1 cellular context compared by ENCODE assay signal in the genomic region with DNA sequence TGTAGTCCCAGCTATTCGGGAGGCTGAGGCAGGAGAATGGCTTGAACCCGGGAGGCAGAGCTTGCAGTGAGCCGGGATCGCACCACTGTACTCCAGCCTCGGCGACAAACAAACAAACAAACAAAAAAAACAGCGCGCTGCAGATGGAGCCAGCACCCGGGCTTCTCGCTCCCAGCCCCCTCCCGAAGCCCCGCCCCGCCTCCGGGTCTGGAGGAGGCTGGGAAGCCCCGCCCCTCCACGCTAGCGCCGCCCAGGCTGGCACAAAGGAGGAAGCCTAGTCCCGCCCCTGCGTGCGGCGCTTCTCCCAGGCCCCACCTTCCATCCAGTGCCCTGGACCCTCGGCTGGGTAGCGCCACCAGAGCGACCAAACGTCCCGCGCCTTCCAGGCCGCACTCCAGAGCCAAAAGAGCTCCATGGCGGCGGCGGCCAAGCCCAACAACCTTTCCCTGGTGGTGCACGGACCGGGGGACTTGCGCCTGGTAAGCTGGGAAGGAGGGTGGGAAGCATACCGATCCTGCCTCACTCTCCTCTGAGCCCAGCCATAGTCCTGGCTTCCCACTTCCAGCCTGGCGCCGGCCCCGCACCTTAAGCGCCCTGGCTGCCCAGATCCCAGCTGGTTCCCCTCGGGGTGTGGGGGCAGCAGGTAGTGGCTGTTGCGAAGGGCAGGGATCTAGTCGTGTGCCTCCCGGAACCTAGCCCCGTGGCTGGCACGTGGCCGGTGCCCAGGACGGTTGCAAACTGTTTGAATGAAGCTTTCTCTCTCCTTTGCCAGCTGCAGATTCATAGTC.
TF ChIP-seq lines count a peak whose summit lies in the region.

A gene (plus strand): TSS at position 325 of the 788 bp plus-strand sequence. CDS start 89 bp downstream, at position 414.

TF ChIP-seq in HEK293, 187 proteins besides CTCF, POLR2A, EP300 and RAD21 (continued from another document and continues in another):
- TF ChIP-seq, protein P1, sequence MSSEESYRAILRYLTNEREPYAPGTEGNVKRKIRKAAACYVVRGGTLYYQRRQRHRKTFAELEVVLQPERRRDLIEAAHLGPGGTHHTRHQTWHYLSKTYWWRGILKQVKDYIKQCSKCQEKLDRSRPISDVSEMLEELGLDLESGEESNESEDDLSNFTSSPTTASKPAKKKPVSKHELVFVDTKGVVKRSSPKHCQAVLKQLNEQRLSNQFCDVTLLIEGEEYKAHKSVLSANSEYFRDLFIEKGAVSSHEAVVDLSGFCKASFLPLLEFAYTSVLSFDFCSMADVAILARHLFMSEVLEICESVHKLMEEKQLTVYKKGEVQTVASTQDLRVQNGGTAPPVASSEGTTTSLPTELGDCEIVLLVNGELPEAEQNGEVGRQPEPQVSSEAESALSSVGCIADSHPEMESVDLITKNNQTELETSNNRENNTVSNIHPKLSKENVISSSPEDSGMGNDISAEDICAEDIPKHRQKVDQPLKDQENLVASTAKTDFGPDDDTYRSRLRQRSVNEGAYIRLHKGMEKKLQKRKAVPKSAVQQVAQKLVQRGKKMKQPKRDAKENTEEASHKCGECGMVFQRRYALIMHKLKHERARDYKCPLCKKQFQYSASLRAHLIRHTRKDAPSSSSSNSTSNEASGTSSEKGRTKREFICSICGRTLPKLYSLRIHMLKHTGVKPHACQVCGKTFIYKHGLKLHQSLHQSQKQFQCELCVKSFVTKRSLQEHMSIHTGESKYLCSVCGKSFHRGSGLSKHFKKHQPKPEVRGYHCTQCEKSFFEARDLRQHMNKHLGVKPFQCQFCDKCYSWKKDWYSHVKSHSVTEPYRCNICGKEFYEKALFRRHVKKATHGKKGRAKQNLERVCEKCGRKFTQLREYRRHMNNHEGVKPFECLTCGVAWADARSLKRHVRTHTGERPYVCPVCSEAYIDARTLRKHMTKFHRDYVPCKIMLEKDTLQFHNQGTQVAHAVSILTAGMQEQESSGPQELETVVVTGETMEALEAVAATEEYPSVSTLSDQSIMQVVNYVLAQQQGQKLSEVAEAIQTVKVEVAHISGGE (tag by site-specific recombination; conservative IDR thresholded peaks at IDR 0.05; ENCODE audit: low read depth), result no peak
- no peak for TF ChIP-seq ZSCAN23 (tag by site-specific recombination; IDR thresholded peaks at IDR 0.05)
- TF ChIP-seq, protein P2, sequence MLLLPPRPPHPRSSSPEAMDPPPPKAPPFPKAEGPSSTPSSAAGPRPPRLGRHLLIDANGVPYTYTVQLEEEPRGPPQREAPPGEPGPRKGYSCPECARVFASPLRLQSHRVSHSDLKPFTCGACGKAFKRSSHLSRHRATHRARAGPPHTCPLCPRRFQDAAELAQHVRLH (tag by site-specific recombination; IDR thresholded peaks at IDR 0.05), result 0 out of 2 replicates have a peak, but pooled peaks have one; percentile 4
- no peak for TF ChIP-seq ZNF549 (tag by site-specific recombination; IDR thresholded peaks at IDR 0.05)
- peak; percentile 13; the same call in 1 of the 2 replicates for TF ChIP-seq GLIS2 (tag by site-specific recombination; IDR thresholded peaks at IDR 0.05)
- TF ChIP-seq ZBTB20 (tag by site-specific recombination; IDR thresholded peaks at IDR 0.05), result peak; percentile 50
- TF ChIP-seq ZNF10 (tag by site-specific recombination; IDR thresholded peaks at IDR 0.05), result no peak
- no peak for TF ChIP-seq GFI1B (tag by site-specific recombination; IDR thresholded peaks at IDR 0.05)
- TF ChIP-seq ZNF555 (tag by site-specific recombination; conservative IDR thresholded peaks at IDR 0.05), result no peak
- 0 out of 2 replicates have a peak, but pooled peaks have one; percentile 9 for TF ChIP-seq ZNF366 (tag by site-specific recombination; conservative IDR thresholded peaks at IDR 0.05)
- TF ChIP-seq, protein P3, sequence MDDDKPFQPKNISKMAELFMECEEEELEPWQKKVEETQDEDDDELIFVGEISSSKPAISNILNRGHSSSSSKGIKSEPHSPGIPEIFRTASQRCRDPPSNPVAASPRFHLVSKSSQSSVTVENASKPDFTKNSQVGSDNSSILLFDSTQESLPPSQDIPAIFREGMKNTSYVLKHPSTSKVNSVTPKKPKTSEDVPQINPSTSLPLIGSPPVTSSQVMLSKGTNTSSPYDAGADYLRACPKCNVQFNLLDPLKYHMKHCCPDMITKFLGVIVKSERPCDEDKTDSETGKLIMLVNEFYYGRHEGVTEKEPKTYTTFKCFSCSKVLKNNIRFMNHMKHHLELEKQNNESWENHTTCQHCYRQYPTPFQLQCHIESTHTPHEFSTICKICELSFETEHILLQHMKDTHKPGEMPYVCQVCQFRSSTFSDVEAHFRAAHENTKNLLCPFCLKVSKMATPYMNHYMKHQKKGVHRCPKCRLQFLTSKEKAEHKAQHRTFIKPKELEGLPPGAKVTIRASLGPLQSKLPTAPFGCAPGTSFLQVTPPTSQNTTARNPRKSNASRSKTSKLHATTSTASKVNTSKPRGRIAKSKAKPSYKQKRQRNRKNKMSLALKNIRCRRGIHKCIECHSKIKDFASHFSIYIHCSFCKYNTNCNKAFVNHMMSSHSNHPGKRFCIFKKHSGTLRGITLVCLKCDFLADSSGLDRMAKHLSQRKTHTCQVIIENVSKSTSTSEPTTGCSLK (tag by site-specific recombination; IDR thresholded peaks at IDR 0.05), result no peak
- TF ChIP-seq, protein P4, sequence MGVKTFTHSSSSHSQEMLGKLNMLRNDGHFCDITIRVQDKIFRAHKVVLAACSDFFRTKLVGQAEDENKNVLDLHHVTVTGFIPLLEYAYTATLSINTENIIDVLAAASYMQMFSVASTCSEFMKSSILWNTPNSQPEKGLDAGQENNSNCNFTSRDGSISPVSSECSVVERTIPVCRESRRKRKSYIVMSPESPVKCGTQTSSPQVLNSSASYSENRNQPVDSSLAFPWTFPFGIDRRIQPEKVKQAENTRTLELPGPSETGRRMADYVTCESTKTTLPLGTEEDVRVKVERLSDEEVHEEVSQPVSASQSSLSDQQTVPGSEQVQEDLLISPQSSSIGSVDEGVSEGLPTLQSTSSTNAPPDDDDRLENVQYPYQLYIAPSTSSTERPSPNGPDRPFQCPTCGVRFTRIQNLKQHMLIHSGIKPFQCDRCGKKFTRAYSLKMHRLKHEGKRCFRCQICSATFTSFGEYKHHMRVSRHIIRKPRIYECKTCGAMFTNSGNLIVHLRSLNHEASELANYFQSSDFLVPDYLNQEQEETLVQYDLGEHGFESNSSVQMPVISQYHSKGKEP (tag by site-specific recombination; IDR thresholded peaks at IDR 0.05), result no peak
- TF ChIP-seq ZSCAN16 (tag by site-specific recombination; IDR thresholded peaks at IDR 0.05), result no peak
- TF ChIP-seq ZNF416 (tag by site-specific recombination; IDR thresholded peaks at IDR 0.05), result no peak
- TF ChIP-seq ZNF335 (tag by site-specific recombination; conservative IDR thresholded peaks at IDR 0.05), result peak; percentile 55
- TF ChIP-seq, protein P5, sequence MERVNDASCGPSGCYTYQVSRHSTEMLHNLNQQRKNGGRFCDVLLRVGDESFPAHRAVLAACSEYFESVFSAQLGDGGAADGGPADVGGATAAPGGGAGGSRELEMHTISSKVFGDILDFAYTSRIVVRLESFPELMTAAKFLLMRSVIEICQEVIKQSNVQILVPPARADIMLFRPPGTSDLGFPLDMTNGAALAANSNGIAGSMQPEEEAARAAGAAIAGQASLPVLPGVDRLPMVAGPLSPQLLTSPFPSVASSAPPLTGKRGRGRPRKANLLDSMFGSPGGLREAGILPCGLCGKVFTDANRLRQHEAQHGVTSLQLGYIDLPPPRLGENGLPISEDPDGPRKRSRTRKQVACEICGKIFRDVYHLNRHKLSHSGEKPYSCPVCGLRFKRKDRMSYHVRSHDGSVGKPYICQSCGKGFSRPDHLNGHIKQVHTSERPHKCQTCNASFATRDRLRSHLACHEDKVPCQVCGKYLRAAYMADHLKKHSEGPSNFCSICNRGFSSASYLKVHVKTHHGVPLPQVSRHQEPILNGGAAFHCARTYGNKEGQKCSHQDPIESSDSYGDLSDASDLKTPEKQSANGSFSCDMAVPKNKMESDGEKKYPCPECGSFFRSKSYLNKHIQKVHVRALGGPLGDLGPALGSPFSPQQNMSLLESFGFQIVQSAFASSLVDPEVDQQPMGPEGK (tag by site-specific recombination; IDR thresholded peaks at IDR 0.05), result peak; percentile 63
- TF ChIP-seq ZNF530 (tag by site-specific recombination; IDR thresholded peaks at IDR 0.05; ENCODE audit: low read depth), result no peak
- no peak for TF ChIP-seq TCF7L2 (IDR thresholded peaks at IDR 0.05; ENCODE audit: borderline replicate concordance, low read depth, low read length)
- no peak for TF ChIP-seq SETDB1 (IDR thresholded peaks at IDR 0.05; ENCODE audit: insufficient read length, low read length)
- TF ChIP-seq MZF1 (tag by site-specific recombination; IDR thresholded peaks at IDR 0.05; ENCODE audit: borderline replicate concordance), result no peak
- TF ChIP-seq, protein P6, sequence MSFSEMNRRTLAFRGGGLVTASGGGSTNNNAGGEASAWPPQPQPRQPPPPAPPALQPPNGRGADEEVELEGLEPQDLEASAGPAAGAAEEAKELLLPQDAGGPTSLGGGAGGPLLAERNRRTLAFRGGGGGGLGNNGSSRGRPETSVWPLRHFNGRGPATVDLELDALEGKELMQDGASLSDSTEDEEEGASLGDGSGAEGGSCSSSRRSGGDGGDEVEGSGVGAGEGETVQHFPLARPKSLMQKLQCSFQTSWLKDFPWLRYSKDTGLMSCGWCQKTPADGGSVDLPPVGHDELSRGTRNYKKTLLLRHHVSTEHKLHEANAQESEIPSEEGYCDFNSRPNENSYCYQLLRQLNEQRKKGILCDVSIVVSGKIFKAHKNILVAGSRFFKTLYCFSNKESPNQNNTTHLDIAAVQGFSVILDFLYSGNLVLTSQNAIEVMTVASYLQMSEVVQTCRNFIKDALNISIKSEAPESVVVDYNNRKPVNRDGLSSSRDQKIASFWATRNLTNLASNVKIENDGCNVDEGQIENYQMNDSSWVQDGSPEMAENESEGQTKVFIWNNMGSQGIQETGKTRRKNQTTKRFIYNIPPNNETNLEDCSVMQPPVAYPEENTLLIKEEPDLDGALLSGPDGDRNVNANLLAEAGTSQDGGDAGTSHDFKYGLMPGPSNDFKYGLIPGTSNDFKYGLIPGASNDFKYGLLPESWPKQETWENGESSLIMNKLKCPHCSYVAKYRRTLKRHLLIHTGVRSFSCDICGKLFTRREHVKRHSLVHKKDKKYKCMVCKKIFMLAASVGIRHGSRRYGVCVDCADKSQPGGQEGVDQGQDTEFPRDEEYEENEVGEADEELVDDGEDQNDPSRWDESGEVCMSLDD (tag by site-specific recombination; IDR thresholded peaks at IDR 0.05), result no peak
- TF ChIP-seq ZBTB17 (tag by site-specific recombination; IDR thresholded peaks at IDR 0.05), result peak; percentile 56; the same call in 1 of the 2 replicates
- TF ChIP-seq ZNF76 (tag by site-specific recombination; IDR thresholded peaks at IDR 0.05; ENCODE audit: borderline replicate concordance, low read depth), result peak; percentile 25; the same call in 1 of the 2 replicates
- TF ChIP-seq, protein P7, sequence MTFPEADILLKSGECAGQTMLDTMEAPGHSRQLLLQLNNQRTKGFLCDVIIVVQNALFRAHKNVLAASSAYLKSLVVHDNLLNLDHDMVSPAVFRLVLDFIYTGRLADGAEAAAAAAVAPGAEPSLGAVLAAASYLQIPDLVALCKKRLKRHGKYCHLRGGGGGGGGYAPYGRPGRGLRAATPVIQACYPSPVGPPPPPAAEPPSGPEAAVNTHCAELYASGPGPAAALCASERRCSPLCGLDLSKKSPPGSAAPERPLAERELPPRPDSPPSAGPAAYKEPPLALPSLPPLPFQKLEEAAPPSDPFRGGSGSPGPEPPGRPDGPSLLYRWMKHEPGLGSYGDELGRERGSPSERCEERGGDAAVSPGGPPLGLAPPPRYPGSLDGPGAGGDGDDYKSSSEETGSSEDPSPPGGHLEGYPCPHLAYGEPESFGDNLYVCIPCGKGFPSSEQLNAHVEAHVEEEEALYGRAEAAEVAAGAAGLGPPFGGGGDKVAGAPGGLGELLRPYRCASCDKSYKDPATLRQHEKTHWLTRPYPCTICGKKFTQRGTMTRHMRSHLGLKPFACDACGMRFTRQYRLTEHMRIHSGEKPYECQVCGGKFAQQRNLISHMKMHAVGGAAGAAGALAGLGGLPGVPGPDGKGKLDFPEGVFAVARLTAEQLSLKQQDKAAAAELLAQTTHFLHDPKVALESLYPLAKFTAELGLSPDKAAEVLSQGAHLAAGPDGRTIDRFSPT (tag by site-specific recombination; IDR thresholded peaks at IDR 0.05), result peak; percentile 79
- TF ChIP-seq ZNF48 (tag by site-specific recombination; IDR thresholded peaks at IDR 0.05), result no peak
- TF ChIP-seq ZNF138 (tag by site-specific recombination; IDR thresholded peaks at IDR 0.05; ENCODE audit: borderline replicate concordance), result no peak
- TF ChIP-seq ZFP69B (tag by site-specific recombination; IDR thresholded peaks at IDR 0.05), result no peak
- TF ChIP-seq REPIN1 (tag by site-specific recombination; IDR thresholded peaks at IDR 0.05; ENCODE audit: low read depth), result no peak
- TF ChIP-seq, protein P8, sequence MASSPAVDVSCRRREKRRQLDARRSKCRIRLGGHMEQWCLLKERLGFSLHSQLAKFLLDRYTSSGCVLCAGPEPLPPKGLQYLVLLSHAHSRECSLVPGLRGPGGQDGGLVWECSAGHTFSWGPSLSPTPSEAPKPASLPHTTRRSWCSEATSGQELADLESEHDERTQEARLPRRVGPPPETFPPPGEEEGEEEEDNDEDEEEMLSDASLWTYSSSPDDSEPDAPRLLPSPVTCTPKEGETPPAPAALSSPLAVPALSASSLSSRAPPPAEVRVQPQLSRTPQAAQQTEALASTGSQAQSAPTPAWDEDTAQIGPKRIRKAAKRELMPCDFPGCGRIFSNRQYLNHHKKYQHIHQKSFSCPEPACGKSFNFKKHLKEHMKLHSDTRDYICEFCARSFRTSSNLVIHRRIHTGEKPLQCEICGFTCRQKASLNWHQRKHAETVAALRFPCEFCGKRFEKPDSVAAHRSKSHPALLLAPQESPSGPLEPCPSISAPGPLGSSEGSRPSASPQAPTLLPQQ (tag by site-specific recombination; IDR thresholded peaks at IDR 0.05), result peak; percentile 39; the same call in 1 of the 2 replicates
- no peak for TF ChIP-seq ZNF792 (tag by site-specific recombination; IDR thresholded peaks at IDR 0.05)
- TF ChIP-seq ZNF501 (tag by site-specific recombination; IDR thresholded peaks at IDR 0.05), result 0 out of 2 replicates have a peak, but pooled peaks have one; percentile 28
- no peak for TF ChIP-seq ZNF221 (tag by site-specific recombination; IDR thresholded peaks at IDR 0.05; ENCODE audit: borderline replicate concordance)
- TF ChIP-seq ZNF324 (tag by site-specific recombination; IDR thresholded peaks at IDR 0.05), result no peak
- TF ChIP-seq ZNF214 (tag by site-specific recombination; IDR thresholded peaks at IDR 0.05; ENCODE audit: borderline replicate concordance), result no peak
- TF ChIP-seq, protein P9, sequence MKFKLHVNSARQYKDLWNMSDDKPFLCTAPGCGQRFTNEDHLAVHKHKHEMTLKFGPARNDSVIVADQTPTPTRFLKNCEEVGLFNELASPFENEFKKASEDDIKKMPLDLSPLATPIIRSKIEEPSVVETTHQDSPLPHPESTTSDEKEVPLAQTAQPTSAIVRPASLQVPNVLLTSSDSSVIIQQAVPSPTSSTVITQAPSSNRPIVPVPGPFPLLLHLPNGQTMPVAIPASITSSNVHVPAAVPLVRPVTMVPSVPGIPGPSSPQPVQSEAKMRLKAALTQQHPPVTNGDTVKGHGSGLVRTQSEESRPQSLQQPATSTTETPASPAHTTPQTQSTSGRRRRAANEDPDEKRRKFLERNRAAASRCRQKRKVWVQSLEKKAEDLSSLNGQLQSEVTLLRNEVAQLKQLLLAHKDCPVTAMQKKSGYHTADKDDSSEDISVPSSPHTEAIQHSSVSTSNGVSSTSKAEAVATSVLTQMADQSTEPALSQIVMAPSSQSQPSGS (tag by site-specific recombination; IDR thresholded peaks at IDR 0.05; ENCODE audit: low read depth), result no peak
- TF ChIP-seq ZNF211 (tag by site-specific recombination; IDR thresholded peaks at IDR 0.05; ENCODE audit: low read depth), result no peak
